In genomic region chr2:134453476-134453875, GRCh38 we compare ENCODE assay signal across 26 cellular contexts.
"Had no signal": no experiment of that assay in that cellular context is flagged by ENCODE, and none has a peak within 500 bp of the region (broad histone marks: within the 10 kb centered on the region; RNA-seq: fewer than 3 reads in every experiment).

No MANE protein-coding gene starts in this region.

- H3K4me3 ChIP-seq: adrenal gland, K562, Peyer's patch, SJSA1 had no signal

- ATAC-seq: activated CD4-positive, CD25-positive, alpha-beta regulatory T cell treated with anti-CD3 and anti-CD28 coated beads, Interleukin-2, amount 50 U/mL, for 24 hours; activated CD8-positive, alpha-beta memory T cell treated with anti-CD3 and anti-CD28 coated beads, Interleukin-2, amount 10 ng/mL, durations not matched to agents 7 days and 5 days; activated CD8-positive, alpha-beta T cell treated with anti-CD3 and anti-CD28 coated beads, Interleukin-2, amount 10 ng/mL, durations not matched to agents 7 days and 5 days; activated T-cell treated with anti-CD3 and anti-CD28 coated beads, Interleukin-2, amount 50 U/mL, for 72 hours; K562; SK-N-SH treated with all-trans-retinoic acid at 6 μM for 48 hours had no signal

- H3K9me3 ChIP-seq: adrenal gland, Peyer's patch, SJSA1 had no signal

- H3K27ac ChIP-seq: adrenal gland, Peyer's patch, RWPE1, SJSA1 had no signal

- H3K27me3 ChIP-seq: adrenal gland, Peyer's patch, SJSA1 had no signal

- H3K36me3 ChIP-seq: SJSA1 had no signal

- H3K36me3 Mint-ChIP-seq: activated CD8-positive, alpha-beta memory T cell treated with anti-CD3 and anti-CD28 coated beads, Interleukin-2, amount 10 ng/mL, durations not matched to agents 7 days and 5 days; activated naive CD8-positive, alpha-beta T cell treated with anti-CD3 and anti-CD28 coated beads, Interleukin-2, amount 10 ng/mL, durations not matched to agents 7 days and 5 days had no signal

- H3K27ac Mint-ChIP-seq: activated CD8-positive, alpha-beta memory T cell treated with anti-CD3 and anti-CD28 coated beads, Interleukin-2, amount 10 ng/mL, durations not matched to agents 7 days and 5 days; activated CD8-positive, alpha-beta T cell treated with anti-CD3 and anti-CD28 coated beads, Interleukin-2, amount 10 ng/mL, durations not matched to agents 7 days and 5 days; activated naive CD8-positive, alpha-beta T cell treated with anti-CD3 and anti-CD28 coated beads, Interleukin-2, amount 10 ng/mL, durations not matched to agents 7 days and 5 days; activated T-cell treated with anti-CD3 and anti-CD28 coated beads, Interleukin-2, amount 50 U/mL, for 72 hours; activated T-helper 2 cell treated with anti-CD3 and anti-CD28 coated beads, Interferon-gamma antibody, Interleukin-2, Interleukin-4, amounts not matched to agents 10 μg/mL and 5 μg/mL and 100 μg/mL, durations not matched to agents 14 hours and 24 hours and 36 hours had no signal

- H3K4me1 Mint-ChIP-seq: activated naive CD8-positive, alpha-beta T cell treated with anti-CD3 and anti-CD28 coated beads, Interleukin-2, amount 10 ng/mL, durations not matched to agents 7 days and 5 days had no signal

- DNase-seq: activated CD4-positive, alpha-beta T cell treated with anti-CD3 and anti-CD28 coated beads for 4 hours; activated CD8-positive, alpha-beta memory T cell treated with anti-CD3 and anti-CD28 coated beads, Interleukin-2, amount 10 ng/mL, durations not matched to agents 7 days and 5 days; activated CD8-positive, alpha-beta T cell treated with anti-CD3 and anti-CD28 coated beads, Interleukin-2, amount 10 ng/mL, durations not matched to agents 7 days and 5 days; activated gamma-delta T cell treated with Interleukin-2 at 50 U/mL for 16 hours; activated naive CD4-positive, alpha-beta T cell treated with anti-CD3 and anti-CD28 coated beads, Interleukin-2, amount 50 U/mL, for 16 hours; activated naive CD8-positive, alpha-beta T cell treated with anti-CD3 and anti-CD28 coated beads, Interleukin-2, amount 10 ng/mL, durations not matched to agents 7 days and 5 days; activated T-cell treated with anti-CD3 and anti-CD28 coated beads, Interleukin-2, amount 50 U/mL, for 72 hours; adrenal gland; anterior cingulate cortex; central memory CD4-positive, alpha-beta T cell; Kasumi-1; NCI-H1105 treated with DMSO at 0.1 percent for 48 hours; NCI-H1436 treated with DMSO at 0.1 percent for 48 hours; NCI-H187; NCI-H2081 treated with DMSO at 0.1 percent for 48 hours; NCI-H446; NCI-H524; Peyer's patch; SHP77; SW 1271 had no signal

- H3K27me3 Mint-ChIP-seq: activated CD8-positive, alpha-beta memory T cell treated with anti-CD3 and anti-CD28 coated beads, Interleukin-2, amount 10 ng/mL, durations not matched to agents 7 days and 5 days; activated naive CD8-positive, alpha-beta T cell treated with anti-CD3 and anti-CD28 coated beads, Interleukin-2, amount 10 ng/mL, durations not matched to agents 7 days and 5 days had no signal

- H3K9me3 Mint-ChIP-seq: activated naive CD8-positive, alpha-beta T cell treated with anti-CD3 and anti-CD28 coated beads, Interleukin-2, amount 10 ng/mL, durations not matched to agents 7 days and 5 days; activated T-cell treated with anti-CD3 and anti-CD28 coated beads, Interleukin-2, amount 50 U/mL, for 72 hours; activated T-helper 2 cell treated with anti-CD3 and anti-CD28 coated beads, Interferon-gamma antibody, Interleukin-2, Interleukin-4, amounts not matched to agents 10 μg/mL and 5 μg/mL and 100 μg/mL, durations not matched to agents 14 hours and 24 hours and 36 hours had no signal

- H3K4me3 Mint-ChIP-seq: activated CD8-positive, alpha-beta memory T cell treated with anti-CD3 and anti-CD28 coated beads, Interleukin-2, amount 10 ng/mL, durations not matched to agents 7 days and 5 days; activated CD8-positive, alpha-beta T cell treated with anti-CD3 and anti-CD28 coated beads, Interleukin-2, amount 10 ng/mL, durations not matched to agents 7 days and 5 days; activated naive CD8-positive, alpha-beta T cell treated with anti-CD3 and anti-CD28 coated beads, Interleukin-2, amount 10 ng/mL, durations not matched to agents 7 days and 5 days; activated T-cell treated with anti-CD3 and anti-CD28 coated beads, Interleukin-2, amount 50 U/mL, for 72 hours had no signal

- H3K4me1 ChIP-seq: adrenal gland, Peyer's patch, SJSA1 had no signal
